ENCODE assay signal across 26 cellular contexts in the genomic region with DNA sequence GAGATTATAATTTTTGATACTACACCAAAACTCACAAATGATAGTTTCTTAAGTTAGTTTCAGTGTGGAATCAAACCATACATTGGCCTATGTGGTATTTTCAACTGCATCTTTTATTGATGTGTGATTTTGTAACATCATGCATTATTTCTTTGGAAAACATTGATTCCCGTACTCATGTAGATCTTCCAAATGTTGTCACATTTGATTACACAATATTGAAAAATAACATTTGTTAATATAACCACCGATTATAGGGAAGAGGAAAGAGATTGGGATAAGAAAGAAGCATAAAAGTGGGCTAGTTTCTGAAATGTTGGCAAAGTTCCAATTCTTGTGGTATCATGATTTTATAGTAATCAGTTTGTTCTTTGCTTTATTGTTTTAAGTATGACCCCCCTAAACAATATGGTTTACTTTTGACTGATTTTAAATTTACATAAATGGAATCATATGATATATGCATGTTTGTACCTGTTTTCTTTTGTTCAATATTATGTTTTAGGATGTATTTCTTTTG.
"Had no signal": no experiment of that assay in that cellular context is flagged by ENCODE, and none has a peak within 500 bp of the region (broad histone marks: within the 10 kb centered on the region; RNA-seq: fewer than 3 reads in every experiment).

No MANE protein-coding gene starts in this region.

- ATAC-seq: natural killer cell; sciatic nerve; stimulated activated naive B cell treated with anti-CD40 and anti-IgM and Interleukin-4, amounts not matched to agents 10 μg/mL and 1 μg/mL and 100 μg/mL, for 72 hours; stimulated activated naive CD8-positive, alpha-beta T cell treated with anti-CD3 and anti-CD28 coated beads, Interleukin-15, Interleukin-2, amounts not matched to agents 100 U/mL and 50 U/mL, for 24 hours had no signal

- H3K4me2 ChIP-seq: neural progenitor cell had no signal

- FAIRE-seq: urothelium cell line had no signal

- H3K9ac ChIP-seq: neural progenitor cell, parathyroid adenoma had no signal

- H3K27ac ChIP-seq: left ventricle myocardium inferior, neural progenitor cell, neutrophil, parathyroid adenoma, right atrium auricular region, skin epidermis, stomach, testis, thyroid gland, transverse colon, upper lobe of left lung had no signal

- H2AFZ ChIP-seq: neural progenitor cell, parathyroid adenoma had no signal

- H3K9me3 ChIP-seq: left ventricle myocardium inferior, neutrophil, right atrium auricular region, stomach, testis, thyroid gland, transverse colon, upper lobe of left lung had no signal

- H3K79me2 ChIP-seq: parathyroid adenoma had no signal

- H3K4me3 ChIP-seq: left ventricle myocardium inferior, lung, neural progenitor cell, right atrium auricular region, skin epidermis, stomach, testis, thyroid gland, transverse colon, upper lobe of left lung had no signal

- DNase-seq: islet precursor cell; left ventricle myocardium inferior; mesendoderm; naive B cell; natural killer cell; nephron progenitor cell; occipital lobe; stimulated activated CD4-positive, alpha-beta T cell treated with anti-CD3 and anti-CD28 coated beads, Interleukin-12 subunit alpha, Interleukin-12 subunit beta, amount 100 ng/mL, for 4 hours; stimulated activated CD4-positive, alpha-beta T cell treated with anti-CD3 and anti-CD28 coated beads, Interleukin-15, amount 100 ng/mL, for 24 hours; stimulated activated CD4-positive, alpha-beta T cell treated with anti-CD3 and anti-CD28 coated beads, Interleukin-2, amount 100 ng/mL, for 24 hours; stimulated activated CD4-positive, alpha-beta T cell treated with anti-CD3 and anti-CD28 coated beads, Interleukin-4, amount 100 ng/mL, for 1 hour; stimulated activated naive B cell treated with anti-CD40 and anti-IgM and Interleukin-4, amounts not matched to agents 10 μg/mL and 1 μg/mL and 100 μg/mL, for 72 hours; stimulated activated naive CD8-positive, alpha-beta T cell treated with anti-CD3 and anti-CD28 coated beads, Interleukin-15, Interleukin-2, amounts not matched to agents 100 U/mL and 50 U/mL, for 24 hours; stomach; testis; thyroid gland; transverse colon; upper lobe of left lung had no signal

- H3K4me1 ChIP-seq: left ventricle myocardium inferior, neural progenitor cell, parathyroid adenoma, right atrium auricular region, stomach, testis, thyroid gland, transverse colon, upper lobe of left lung had no signal

- H3K27me3 ChIP-seq: neural progenitor cell, neutrophil, right atrium auricular region, stomach, testis, thyroid gland, transverse colon, upper lobe of left lung had no signal

- H3K36me3 ChIP-seq: left ventricle myocardium inferior, neural progenitor cell, neutrophil, right atrium auricular region, stomach, thyroid gland, transverse colon, upper lobe of left lung had no signal
